24 cellular contexts compared by ENCODE assay signal in the genomic region with DNA sequence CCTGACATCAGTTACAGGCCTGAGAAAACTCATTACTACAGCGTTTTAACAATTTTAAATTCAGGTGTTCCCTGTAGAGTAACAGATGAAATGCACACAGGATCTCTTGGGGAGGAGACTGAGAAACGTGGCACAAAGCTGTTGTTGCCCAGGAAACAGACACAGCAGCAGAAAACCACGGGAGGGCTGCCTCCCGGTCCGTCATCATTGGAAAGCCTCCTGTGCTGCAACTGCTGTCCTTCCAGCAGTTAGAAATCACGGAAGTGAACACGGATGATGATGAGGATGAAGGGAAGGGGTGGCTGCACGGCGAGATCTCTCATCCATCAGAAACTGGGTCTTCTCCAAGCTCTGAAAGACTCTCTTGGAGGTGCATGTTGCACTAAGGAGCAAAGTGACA.
DNase-seq lines count a peak whose midpoint lies in the region; FAIRE-seq and TF ChIP-seq lines count a peak whose summit lies in the region.
"Had no signal": no experiment of that assay in that cellular context is flagged by ENCODE, and none has a peak within 500 bp of the region (broad histone marks: within the 10 kb centered on the region; RNA-seq: fewer than 3 reads in every experiment).

No MANE protein-coding gene starts in this region.

- intact Hi-C loops in A673 (cut with micrococcal nuclease; ENCODE audit: unreplicated experiment) = no loop called here

- DNase-seq in DMS153 (lab: John Stamatoyannopoulos, UW) = peak; percentile 38
- no peak for DNase-seq in DMS153 treated with DMSO at 0.1 percent for 48 hours (lab: John Stamatoyannopoulos, UW; ENCODE audit: unreplicated experiment)
- DNase-seq in NCI-H345 treated with DMSO at 0.1 percent for 48 hours (lab: John Stamatoyannopoulos, UW; ENCODE audit: unreplicated experiment) = peak; percentile 61
- DNase-seq in retina = peak; percentile 34
- DNase-seq in KBM-7 = no peak
- no peak for DNase-seq in GM19239 (ENCODE audit: insufficient read length, low spot score)
- no peak for DNase-seq in A673 (ENCODE audit: low spot score)
- DNase-seq: activated CD4-positive, alpha-beta T cell treated with anti-CD3 and anti-CD28 coated beads for 48 hours; aorta; cerebellar nuclear complex; effector memory CD8-positive, alpha-beta T cell; EL; Kasumi-1; mammary epithelial cell; NCI-H2107; occipital lobe; PC-9; SIG-M5; stimulated activated CD4-positive, alpha-beta T cell treated with anti-CD3 and anti-CD28 coated beads, Interleukin-4, amount 100 ng/mL, for 4 hours; stimulated activated naive CD8-positive, alpha-beta T cell treated with anti-CD3 and anti-CD28 coated beads, Interleukin-15, Interleukin-2, amounts not matched to agents 100 U/mL and 50 U/mL, for 24 hours; T-cell; tibial artery had no signal

- H3K4me1 ChIP-seq in ectodermal cell (ENCODE audit: control insufficient read depth, insufficient read depth, low read length) (no peaks in the 10 kb centered on the region), A673 (ENCODE audit: insufficient read depth, low read length, poor library complexity, severe bottlenecking) (no peaks in the 10 kb centered on the region)
- H3K4me1 ChIP-seq: tibial artery had no signal

- POLR2A ChIA-PET in A673 (lab: Charles Lee; ENCODE audit: low non-redundant PET) = no interaction called here

- CTCF ChIA-PET in A673 (lab: Charles Lee) = no interaction called here

- no peak overlapping the region for H3K4me3 ChIP-seq in ectodermal cell (ENCODE audit: insufficient read depth, low read depth, low read length)
- H3K4me3 ChIP-seq in A673 (ENCODE audit: low read depth, low read length, poor library complexity, severe bottlenecking) = no peak overlapping the region
- H3K4me3 ChIP-seq: PC-9, tibial artery had no signal

- H3K27ac ChIP-seq in ectodermal cell (ENCODE audit: insufficient read depth, low read depth, low read length, poor library complexity, severe bottlenecking) = peak overlapping the region; percentile 16
- no peak overlapping the region for H3K27ac ChIP-seq in A673 (ENCODE audit: low read depth, low read length, poor library complexity, severe bottlenecking)
- H3K27ac ChIP-seq: 22Rv1, PC-9, tibial artery had no signal

- in situ Hi-C loops in KBM-7 (cut with MboI; ENCODE audit: low pct_unique_long_range_greater_than_20kb, low sequenced_read_pairs) = no loop called here

- no TSS peak for BruUV-seq in A673 (replicated peaks; lab: Mats Ljungman, UMichigan)

- H3K9me3 ChIP-seq in ectodermal cell (ENCODE audit: control insufficient read depth, low read length) = no peaks in the 10 kb centered on the region
- H3K9me3 ChIP-seq in A673 (ENCODE audit: low read depth, low read length, poor library complexity, severe bottlenecking) = no peaks in the 10 kb centered on the region

- H3K27me3 ChIP-seq in ectodermal cell (ENCODE audit: control insufficient read depth, insufficient read depth, low read length, poor library complexity, severe bottlenecking) = no peaks in the 10 kb centered on the region
- peaks cover 31% of the 10 kb centered on the region for H3K27me3 ChIP-seq in A673 (replicated peaks; ENCODE audit: insufficient read depth, low read depth, low read length, poor library complexity)
- H3K27me3 ChIP-seq: tibial artery had no signal

- 61 to 62% methylated on average over 9 of the region's 9 CpGs for WGBS in ectodermal cell, 2 experiments

- H3K36me3 ChIP-seq in ectodermal cell (ENCODE audit: control insufficient read depth, insufficient read depth, low read length) = no peaks in the 10 kb centered on the region
- no peaks in the 10 kb centered on the region for H3K36me3 ChIP-seq in A673 (ENCODE audit: insufficient read depth, low read length, poor library complexity, severe bottlenecking)
- H3K36me3 ChIP-seq: tibial artery had no signal

- TF ChIP-seq CTCF in A673 (conservative IDR thresholded peaks at IDR 0.05; ENCODE audit: low read depth, low read length) = no peak

- FAIRE-seq in GM19239 (lab: Jason Lieb, UNC) = no peak

Comparison
In these comparisons a context has a peak if more than half of its experiments do, and no peak if none do; other contexts are left out.
1. DNase-seq: peak in DMS153 (single experiment), NCI-H345 treated with DMSO at 0.1 percent for 48 hours (single experiment) and retina (single experiment); none in DMS153 treated with DMSO at 0.1 percent for 48 hours (single experiment), KBM-7 (single experiment), GM19239 (single experiment) and A673 (single experiment).